In genomic region chr10:123869015-123869414, GRCh38 we compare ENCODE assay signal across 22 cellular contexts. TPM values are rescaled to one million over a fixed set of nuclear protein-coding genes. Genes with fewer than 3 reads are reported as not detected.
"Had no signal": no experiment of that assay in that cellular context is flagged by ENCODE, and none has a peak within 500 bp of the region (broad histone marks: within the 10 kb centered on the region; RNA-seq: fewer than 3 reads in every experiment).

No MANE protein-coding gene starts in this region.

- H3K4me1 Mint-ChIP-seq: activated B cell treated with CpG ODN at 0.5 μM for 24 hours, mesothelial cell of epicardium had no signal

- H3K36me3 ChIP-seq: brain microvascular endothelial cell, prostate gland, stomach had no signal

- H3K27me3 ChIP-seq: brain microvascular endothelial cell, testis had no signal

- H3K4me3 ChIP-seq: prostate gland, stomach, testis had no signal

- ATAC-seq: left lobe of liver, right cardiac atrium had no signal

- H3K9me3 ChIP-seq: prostate gland, testis had no signal

- H3K27ac ChIP-seq: brain microvascular endothelial cell, prostate gland, testis had no signal

- H3K36me3 Mint-ChIP-seq: activated CD4-positive, alpha-beta memory T cell treated with anti-CD3 and anti-CD28 coated beads for 36 hours; mesothelial cell of epicardium had no signal

- H3K27ac Mint-ChIP-seq: activated B cell treated with CpG ODN at 0.5 μM for 24 hours; activated CD4-positive, alpha-beta memory T cell treated with anti-CD3 and anti-CD28 coated beads for 36 hours; activated naive CD4-positive, alpha-beta T cell treated with anti-CD3 and anti-CD28 coated beads for 36 hours; activated T-cell treated with anti-CD3 and anti-CD28 coated beads, Interleukin-2, amount 50 U/mL, for 24 hours; activated T-helper 2 cell treated with anti-CD3 and anti-CD28 coated beads, Interferon-gamma antibody, Interleukin-2, Interleukin-4, amounts not matched to agents 10 μg/mL and 5 μg/mL and 100 μg/mL, durations not matched to agents 14 hours and 24 hours and 36 hours; mesothelial cell of epicardium had no signal

- H3K4me3 Mint-ChIP-seq: activated B cell treated with CpG ODN at 0.5 μM for 24 hours; activated CD4-positive, alpha-beta memory T cell treated with anti-CD3 and anti-CD28 coated beads for 36 hours; activated naive CD4-positive, alpha-beta T cell treated with anti-CD3 and anti-CD28 coated beads for 36 hours; activated T-cell treated with anti-CD3 and anti-CD28 coated beads, Interleukin-2, amount 50 U/mL, for 24 hours; mesothelial cell of epicardium; neural crest cell had no signal

- H3K9me3 Mint-ChIP-seq: activated CD4-positive, alpha-beta memory T cell treated with anti-CD3 and anti-CD28 coated beads for 36 hours; activated naive CD4-positive, alpha-beta T cell treated with anti-CD3 and anti-CD28 coated beads for 36 hours; activated T-cell treated with anti-CD3 and anti-CD28 coated beads, Interleukin-2, amount 50 U/mL, for 24 hours; activated T-helper 2 cell treated with anti-CD3 and anti-CD28 coated beads, Interferon-gamma antibody, Interleukin-2, Interleukin-4, amounts not matched to agents 10 μg/mL and 5 μg/mL and 100 μg/mL, durations not matched to agents 14 hours and 24 hours and 36 hours had no signal

- DNase-seq: activated B cell treated with CpG ODN at 0.5 μM for 24 hours; activated CD4-positive, alpha-beta memory T cell treated with anti-CD3 and anti-CD28 coated beads for 36 hours; activated CD4-positive, alpha-beta T cell treated with anti-CD3 and anti-CD28 coated beads for 4 hours; activated naive CD4-positive, alpha-beta T cell treated with anti-CD3 and anti-CD28 coated beads for 36 hours; activated T-cell treated with anti-CD3 and anti-CD28 coated beads, Interleukin-2, amount 50 U/mL, for 24 hours; brain microvascular endothelial cell; central memory CD4-positive, alpha-beta T cell; foreskin melanocyte; hypothalamus; kidney; right cardiac atrium; stimulated activated CD4-positive, alpha-beta T cell treated with anti-CD3 and anti-CD28 coated beads, Interleukin-15, amount 100 ng/mL, for 24 hours; stimulated activated CD4-positive, alpha-beta T cell treated with anti-CD3 and anti-CD28 coated beads, Interleukin-4, amount 100 ng/mL, for 1 hour; T-helper 1 cell; T-helper 9 cell; testis had no signal

- H3K4me1 ChIP-seq: prostate gland had no signal

RNA-seq across cellular contexts. Expression of gene CPXM2, which starts 22.6 kb away (rescaled TPM):
- total RNA-seq: activated B cell treated with CpG ODN at 0.5 μM for 24 hours; activated CD4-positive, alpha-beta memory T cell treated with anti-CD3 and anti-CD28 coated beads for 36 hours; activated naive CD4-positive, alpha-beta T cell treated with anti-CD3 and anti-CD28 coated beads for 36 hours; activated T-helper 2 cell treated with anti-CD3 and anti-CD28 coated beads, Interferon-gamma antibody, Interleukin-2, Interleukin-4, amounts not matched to agents 10 μg/mL and 5 μg/mL and 100 μg/mL, durations not matched to agents 14 hours and 24 hours and 36 hours; neural crest cell had no signal
